Comparison of ENCODE assay signal across 1 cellular context in genomic region chr16:21526923-21527807, GRCh38.
TF ChIP-seq lines count a peak whose summit lies in the region.

No MANE protein-coding gene starts in this region.

TF ChIP-seq in HepG2, 621 proteins besides CTCF, POLR2A, EP300 and RAD21 (continued from another document and continues in another):
- TF ChIP-seq BCL3 (CRISPR knock-in tag; IDR thresholded peaks at IDR 0.05) = no peak
- TF ChIP-seq CSRNP1 (CRISPR knock-in tag; IDR thresholded peaks at IDR 0.05) = peak; percentile 3; the same call in 1 of the 2 replicates
- peak; percentile 65; the same call in 1 of the 2 replicates for TF ChIP-seq ZNF124 (CRISPR knock-in tag; IDR thresholded peaks at IDR 0.05)
- no peak for TF ChIP-seq ZHX1 (CRISPR knock-in tag; IDR thresholded peaks at IDR 0.05; ENCODE audit: low read depth)
- no peak for TF ChIP-seq ZNF746 (CRISPR knock-in tag; IDR thresholded peaks at IDR 0.05)
- no peak for TF ChIP-seq ZFP82 (CRISPR knock-in tag; IDR thresholded peaks at IDR 0.05; ENCODE audit: borderline replicate concordance)
- no peak for TF ChIP-seq NAIF1 (CRISPR knock-in tag; IDR thresholded peaks at IDR 0.05; ENCODE audit: borderline replicate concordance)
- no peak for TF ChIP-seq ISL2 (CRISPR knock-in tag; IDR thresholded peaks at IDR 0.05)
- no peak for TF ChIP-seq CC2D1A (CRISPR knock-in tag; IDR thresholded peaks at IDR 0.05)
- TF ChIP-seq ZNF136 (CRISPR knock-in tag; IDR thresholded peaks at IDR 0.05; ENCODE audit: low read depth) = no peak
- TF ChIP-seq FOXA3 (CRISPR knock-in tag; IDR thresholded peaks at IDR 0.05) = no peak; the same call in 1 of the 2 replicates
- TF ChIP-seq SMYD3 (CRISPR knock-in tag; IDR thresholded peaks at IDR 0.05) = no peak
- TF ChIP-seq AKNA (CRISPR knock-in tag; IDR thresholded peaks at IDR 0.05; ENCODE audit: borderline replicate concordance) = no peak
- TF ChIP-seq ZNF724P (CRISPR knock-in tag; IDR thresholded peaks at IDR 0.05; ENCODE audit: borderline replicate concordance) = peak; percentile 75; the same call in 1 of the 2 replicates
- no peak for TF ChIP-seq MAF1 (CRISPR knock-in tag; IDR thresholded peaks at IDR 0.05; ENCODE audit: borderline replicate concordance)
- peak; percentile 76; the same call in 1 of the 2 replicates for TF ChIP-seq KMT2A (CRISPR knock-in tag; IDR thresholded peaks at IDR 0.05)
- no peak; the same call in 1 of the 2 replicates for TF ChIP-seq ZSCAN29 (CRISPR knock-in tag; conservative IDR thresholded peaks at IDR 0.05)
- no peak; the same call in 1 of the 2 replicates for TF ChIP-seq ZNF557 (CRISPR knock-in tag; IDR thresholded peaks at IDR 0.05)
- TF ChIP-seq FOXJ3 (CRISPR knock-in tag; IDR thresholded peaks at IDR 0.05; ENCODE audit: borderline replicate concordance) = no peak
- no peak for TF ChIP-seq TBP (CRISPR knock-in tag; IDR thresholded peaks at IDR 0.05)
- no peak for TF ChIP-seq GTF3A (CRISPR knock-in tag; conservative IDR thresholded peaks at IDR 0.05)
- no peak for TF ChIP-seq NR2C2 (CRISPR knock-in tag; IDR thresholded peaks at IDR 0.05; ENCODE audit: borderline replicate concordance)
- no peak for TF ChIP-seq MTA3 (CRISPR knock-in tag; IDR thresholded peaks at IDR 0.05)
- TF ChIP-seq SALL2 (CRISPR knock-in tag; IDR thresholded peaks at IDR 0.05) = no peak
- TF ChIP-seq ZNF768 (CRISPR knock-in tag; IDR thresholded peaks at IDR 0.05) = no peak
- TF ChIP-seq SALL1 (CRISPR knock-in tag; IDR thresholded peaks at IDR 0.05) = no peak; the same call in 1 of the 2 replicates
- TF ChIP-seq MED13 (CRISPR knock-in tag; IDR thresholded peaks at IDR 0.05) = no peak
- no peak for TF ChIP-seq HNF1A (IDR thresholded peaks at IDR 0.05; ENCODE audit: low read depth)
- TF ChIP-seq HNF1A (CRISPR knock-in tag; IDR thresholded peaks at IDR 0.05; ENCODE audit: borderline replicate concordance) = no peak
- no peak for TF ChIP-seq ZNF879 (CRISPR knock-in tag; IDR thresholded peaks at IDR 0.05)
- 0 out of 2 replicates have a peak, but pooled peaks have one; percentile 70 for TF ChIP-seq FOXO4 (CRISPR knock-in tag; conservative IDR thresholded peaks at IDR 0.05)
- TF ChIP-seq, protein P1, sequence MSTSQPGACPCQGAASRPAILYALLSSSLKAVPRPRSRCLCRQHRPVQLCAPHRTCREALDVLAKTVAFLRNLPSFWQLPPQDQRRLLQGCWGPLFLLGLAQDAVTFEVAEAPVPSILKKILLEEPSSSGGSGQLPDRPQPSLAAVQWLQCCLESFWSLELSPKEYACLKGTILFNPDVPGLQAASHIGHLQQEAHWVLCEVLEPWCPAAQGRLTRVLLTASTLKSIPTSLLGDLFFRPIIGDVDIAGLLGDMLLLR (CRISPR knock-in tag; IDR thresholded peaks at IDR 0.05) = peak; percentile 48
- no peak for TF ChIP-seq ZFP36L2 (CRISPR knock-in tag; IDR thresholded peaks at IDR 0.05)
- TF ChIP-seq SATB2 (CRISPR knock-in tag; IDR thresholded peaks at IDR 0.05) = no peak
- TF ChIP-seq ZNF7 (CRISPR knock-in tag; IDR thresholded peaks at IDR 0.05) = no peak
- TF ChIP-seq, protein P2, sequence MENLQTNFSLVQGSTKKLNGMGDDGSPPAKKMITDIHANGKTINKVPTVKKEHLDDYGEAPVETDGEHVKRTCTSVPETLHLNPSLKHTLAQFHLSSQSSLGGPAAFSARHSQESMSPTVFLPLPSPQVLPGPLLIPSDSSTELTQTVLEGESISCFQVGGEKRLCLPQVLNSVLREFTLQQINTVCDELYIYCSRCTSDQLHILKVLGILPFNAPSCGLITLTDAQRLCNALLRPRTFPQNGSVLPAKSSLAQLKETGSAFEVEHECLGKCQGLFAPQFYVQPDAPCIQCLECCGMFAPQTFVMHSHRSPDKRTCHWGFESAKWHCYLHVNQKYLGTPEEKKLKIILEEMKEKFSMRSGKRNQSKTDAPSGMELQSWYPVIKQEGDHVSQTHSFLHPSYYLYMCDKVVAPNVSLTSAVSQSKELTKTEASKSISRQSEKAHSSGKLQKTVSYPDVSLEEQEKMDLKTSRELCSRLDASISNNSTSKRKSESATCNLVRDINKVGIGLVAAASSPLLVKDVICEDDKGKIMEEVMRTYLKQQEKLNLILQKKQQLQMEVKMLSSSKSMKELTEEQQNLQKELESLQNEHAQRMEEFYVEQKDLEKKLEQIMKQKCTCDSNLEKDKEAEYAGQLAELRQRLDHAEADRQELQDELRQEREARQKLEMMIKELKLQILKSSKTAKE (CRISPR knock-in tag; IDR thresholded peaks at IDR 0.05; ENCODE audit: borderline replicate concordance) = no peak
- TF ChIP-seq ARID2 (CRISPR knock-in tag; IDR thresholded peaks at IDR 0.05; ENCODE audit: borderline replicate concordance) = no peak
- TF ChIP-seq ATF5 (CRISPR knock-in tag; IDR thresholded peaks at IDR 0.05; ENCODE audit: low read depth) = no peak
- TF ChIP-seq, protein P3, sequence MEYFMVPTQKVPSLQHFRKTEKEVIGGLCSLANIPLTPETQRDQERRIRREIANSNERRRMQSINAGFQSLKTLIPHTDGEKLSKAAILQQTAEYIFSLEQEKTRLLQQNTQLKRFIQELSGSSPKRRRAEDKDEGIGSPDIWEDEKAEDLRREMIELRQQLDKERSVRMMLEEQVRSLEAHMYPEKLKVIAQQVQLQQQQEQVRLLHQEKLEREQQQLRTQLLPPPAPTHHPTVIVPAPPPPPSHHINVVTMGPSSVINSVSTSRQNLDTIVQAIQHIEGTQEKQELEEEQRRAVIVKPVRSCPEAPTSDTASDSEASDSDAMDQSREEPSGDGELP (IDR thresholded peaks at IDR 0.05; ENCODE audit: borderline replicate concordance, low read depth) = no peak
